In the genomic region with DNA sequence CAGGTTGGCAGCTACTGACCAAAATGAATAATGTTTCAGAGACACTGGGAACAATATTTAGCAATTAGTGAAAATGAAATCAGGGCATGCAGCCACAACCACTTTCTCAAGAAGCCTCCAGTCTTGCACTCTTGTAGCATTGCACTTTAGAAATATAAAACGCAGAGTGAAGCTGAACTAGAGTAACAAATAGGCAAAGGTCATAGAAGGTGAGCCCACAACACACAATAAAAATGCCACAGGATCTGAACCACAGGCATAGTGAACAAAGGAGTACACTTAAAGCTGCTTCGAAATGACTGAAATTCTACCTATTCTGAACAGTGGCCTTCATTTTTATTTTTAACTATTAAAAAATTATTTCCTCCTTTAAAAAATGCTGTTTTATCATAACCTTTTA, we compare ENCODE assay signal across 16 cellular contexts. TPM values are rescaled to one million over a fixed set of nuclear protein-coding genes. Genes with fewer than 3 reads are reported as not detected.
A peak's percentile ranks its signal among the peaks of the same experiment; 100 is the strongest.
DNase-seq lines count a peak whose midpoint lies in the region; ATAC-seq and TF ChIP-seq lines count a peak whose summit lies in the region.
"Had no signal": no experiment of that assay in that cellular context is flagged by ENCODE, and none has a peak within 500 bp of the region (broad histone marks: within the 10 kb centered on the region; RNA-seq: fewer than 3 reads in every experiment).

No MANE protein-coding gene starts in this region.

- H3K9ac ChIP-seq in SK-N-MC (ENCODE audit: insufficient read length), result no peak overlapping the region

- no peak overlapping the region for H3K27ac Mint-ChIP-seq in activated T-cell treated with anti-CD3 and anti-CD28 coated beads, Interleukin-2, amount 50 U/mL, for 72 hours
- H3K27ac Mint-ChIP-seq in endothelial cell (ENCODE audit: unreplicated experiment), result peak overlapping the region; percentile 83
- H3K27ac Mint-ChIP-seq: activated CD4-positive, alpha-beta T cell treated with anti-CD3 and anti-CD28 coated beads, Interleukin-2, amount 10 ng/mL, durations not matched to agents 24 days and 14 days had no signal

- DNase-seq in activated T-cell treated with anti-CD3 and anti-CD28 coated beads, Interleukin-2, amount 50 U/mL, for 72 hours, result no peak
- DNase-seq in activated T-cell treated with anti-CD3 and anti-CD28 coated beads for 4 hours (no peak), SK-N-MC (ENCODE audit: low read depth, low spot score) (no peak), endothelial cell (ENCODE audit: low spot score) (no peak), AG20443 (ENCODE audit: low spot score) (no peak), NCI-H2029 treated with DMSO at 0.1 percent for 48 hours (lab: John Stamatoyannopoulos, UW) (no peak), NCI-H748 (lab: John Stamatoyannopoulos, UW; ENCODE audit: unreplicated experiment) (no peak)
- DNase-seq: activated naive CD4-positive, alpha-beta T cell; activated T-cell treated with anti-CD3 and anti-CD28 coated beads, Interleukin-2, amount 50 U/mL, for 1 hour; occipital lobe; stimulated activated CD4-positive, alpha-beta T cell treated with anti-CD3 and anti-CD28 coated beads, Interleukin-4, amount 100 ng/mL, for 4 hours had no signal

- H3K27ac ChIP-seq in SK-N-MC, result peak overlapping the region; percentile 88
- H3K27ac ChIP-seq in thymus (ENCODE audit: low read depth), result peak overlapping the region; percentile 55
- H3K27ac ChIP-seq: A549 had no signal

- 20% methylated on average over 2 of the region's 2 CpGs for WGBS in thymus

- no peak for TF ChIP-seq CTCF in endothelial cell (IDR thresholded peaks at IDR 0.05; ENCODE audit: unreplicated experiment)

- no peaks in the 10 kb centered on the region for H3K27me3 Mint-ChIP-seq in activated T-cell treated with anti-CD3 and anti-CD28 coated beads, Interleukin-2, amount 50 U/mL, for 72 hours (ENCODE audit: low read depth)
- H3K27me3 Mint-ChIP-seq in endothelial cell (ENCODE audit: unreplicated experiment), result no peaks in the 10 kb centered on the region

- H3K4me3 ChIP-seq in SK-N-MC (no peak overlapping the region), thymus (ENCODE audit: low read length) (no peak overlapping the region)
- H3K4me3 ChIP-seq: A549 had no signal

- H3K9me3 ChIP-seq in SK-N-MC (ENCODE audit: low read depth, low read length) (no peaks in the 10 kb centered on the region; the same call in 1 of the 2 replicates), thymus (ENCODE audit: control insufficient read depth) (no peaks in the 10 kb centered on the region)
- H3K9me3 ChIP-seq: A549 had no signal

- no peaks in the 10 kb centered on the region for H3K27me3 ChIP-seq in thymus (ENCODE audit: control insufficient read depth, insufficient read depth)

- H3K36me3 Mint-ChIP-seq in activated T-cell treated with anti-CD3 and anti-CD28 coated beads, Interleukin-2, amount 50 U/mL, for 72 hours (ENCODE audit: insufficient read depth in 2 of 2), result no peaks in the 10 kb centered on the region
- H3K36me3 Mint-ChIP-seq in endothelial cell (ENCODE audit: low read depth, unreplicated experiment), result no peaks in the 10 kb centered on the region

- ATAC-seq in activated T-cell treated with anti-CD3 and anti-CD28 coated beads, Interleukin-2, amount 50 U/mL, for 72 hours (replicated peaks in 1 of 2), result peak; percentile 26 to 40

- H3K9me3 Mint-ChIP-seq in activated T-cell treated with anti-CD3 and anti-CD28 coated beads, Interleukin-2, amount 50 U/mL, for 72 hours, result no peaks in the 10 kb centered on the region
- H3K9me3 Mint-ChIP-seq in endothelial cell (ENCODE audit: unreplicated experiment), result no peaks in the 10 kb centered on the region
- H3K9me3 Mint-ChIP-seq: activated CD4-positive, alpha-beta T cell treated with anti-CD3 and anti-CD28 coated beads, Interleukin-2, amount 10 ng/mL, durations not matched to agents 24 days and 14 days had no signal

- H3K36me3 ChIP-seq in SK-N-MC (ENCODE audit: insufficient read depth, low read length) (no peaks in the 10 kb centered on the region), thymus (ENCODE audit: control insufficient read depth, insufficient read depth) (no peaks in the 10 kb centered on the region)

- H3K4me1 ChIP-seq in thymus (ENCODE audit: control insufficient read depth, insufficient read depth, low read length), result no peaks in the 10 kb centered on the region
- H3K4me1 ChIP-seq: A549 had no signal

- peaks cover 12% of the 10 kb centered on the region for H3K4me1 Mint-ChIP-seq in activated T-cell treated with anti-CD3 and anti-CD28 coated beads, Interleukin-2, amount 50 U/mL, for 72 hours (ENCODE audit: low read depth)
- H3K4me1 Mint-ChIP-seq in endothelial cell (ENCODE audit: unreplicated experiment), result peaks cover 34% of the 10 kb centered on the region

- H3K4me3 Mint-ChIP-seq in activated T-cell treated with anti-CD3 and anti-CD28 coated beads, Interleukin-2, amount 50 U/mL, for 72 hours, result peak overlapping the region in 1 of 2 donors; percentile 36
- no peak overlapping the region for H3K4me3 Mint-ChIP-seq in endothelial cell (ENCODE audit: unreplicated experiment)
- H3K4me3 Mint-ChIP-seq: activated CD4-positive, alpha-beta T cell treated with anti-CD3 and anti-CD28 coated beads, Interleukin-2, amount 10 ng/mL, durations not matched to agents 24 days and 14 days had no signal

RNA-seq across cellular contexts. Expression of a gene that starts 25.0 kb away (rescaled TPM):
- total RNA-seq in activated T-cell treated with anti-CD3 and anti-CD28 coated beads, Interleukin-2, amount 50 U/mL, for 72 hours, result not detected
- not detected for total RNA-seq in endothelial cell (ENCODE audit: unreplicated experiment)
- polyA plus RNA-seq in thymus, result 0.64 TPM
- total RNA-seq: activated CD4-positive, alpha-beta T cell treated with anti-CD3 and anti-CD28 coated beads, Interleukin-2, amount 10 ng/mL, durations not matched to agents 24 days and 14 days; H1 had no signal
- polyA plus RNA-seq: H1 had no signal

RNA-seq across cellular contexts. Expression of a gene that starts 32.3 kb away (rescaled TPM):
- not detected for total RNA-seq in activated T-cell treated with anti-CD3 and anti-CD28 coated beads, Interleukin-2, amount 50 U/mL, for 72 hours
- 6.5 TPM for total RNA-seq in endothelial cell (ENCODE audit: unreplicated experiment)
- polyA plus RNA-seq in thymus, result 0.50 TPM
- total RNA-seq: activated CD4-positive, alpha-beta T cell treated with anti-CD3 and anti-CD28 coated beads, Interleukin-2, amount 10 ng/mL, durations not matched to agents 24 days and 14 days; HT1080 had no signal
- polyA plus RNA-seq: A549 had no signal
